1 cellular context compared by ENCODE assay signal in the genomic region with DNA sequence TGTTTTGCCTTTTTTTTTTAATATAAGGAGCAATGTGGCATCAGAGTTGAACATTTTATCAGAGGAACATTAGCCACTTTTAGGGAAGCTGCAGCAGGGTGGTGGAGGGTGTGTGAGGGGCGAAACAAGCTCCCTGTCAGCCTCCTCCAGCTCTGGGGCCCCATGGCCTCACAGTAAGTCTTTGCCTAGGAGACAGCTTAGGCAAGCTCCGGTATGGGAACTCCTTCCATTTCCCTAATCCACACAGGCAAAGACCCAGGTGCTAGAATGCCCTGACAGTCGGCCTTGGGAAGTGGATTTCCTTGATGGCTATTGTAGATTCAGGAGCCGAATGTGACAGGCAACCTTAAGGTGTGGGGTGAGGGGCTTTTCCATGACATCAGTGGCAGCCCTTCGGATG.
TF ChIP-seq lines count a peak whose summit lies in the region.

No MANE protein-coding gene starts in this region.

TF ChIP-seq in H1, 55 proteins besides CTCF, POLR2A, EP300 and RAD21:
- TF ChIP-seq TBP (IDR thresholded peaks at IDR 0.05; ENCODE audit: low read depth, low read length) = no peak
TF ChIP-seq in H1: peak in this region for 0.
